Comparison of ENCODE assay signal across 9 cellular contexts in the genomic region with DNA sequence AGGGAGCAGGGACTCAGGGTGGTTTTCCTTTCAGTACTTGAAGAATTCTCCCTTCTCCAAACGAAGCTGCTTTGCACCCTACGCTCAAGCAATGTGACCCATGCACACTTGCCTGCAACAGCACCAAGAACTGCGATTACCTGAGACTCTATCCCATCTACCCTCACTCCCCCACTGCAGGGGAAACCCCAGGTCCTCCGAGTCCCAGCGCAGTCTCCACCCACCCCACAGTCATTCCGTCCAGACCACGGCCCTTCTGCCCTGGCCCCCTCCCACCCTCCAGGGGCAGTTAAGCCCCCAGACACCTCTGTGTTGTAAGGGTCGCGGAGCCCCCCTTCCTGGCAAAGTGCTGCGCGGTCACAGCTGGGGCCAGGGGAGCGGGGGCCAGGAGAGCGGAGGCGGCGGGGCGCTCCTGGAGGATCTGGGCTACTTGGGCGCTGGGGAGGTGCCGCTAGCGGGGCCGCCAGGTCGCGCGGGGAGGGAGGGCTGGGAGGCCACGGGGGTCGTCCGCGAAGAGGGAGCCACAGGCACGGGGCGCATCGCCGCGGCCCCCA. TPM values are rescaled to one million over a fixed set of nuclear protein-coding genes. Genes with fewer than 3 reads are reported as not detected.
DNase-seq lines count a peak whose midpoint lies in the region; ATAC-seq, FAIRE-seq and TF ChIP-seq lines count a peak whose summit lies in the region.
"Not testable (repeated sequence)": the region's sequence is repeated elsewhere in the genome, so short reads cannot be mapped to it uniquely, and the experiment has no call there.
"Had no signal": no experiment of that assay in that cellular context is flagged by ENCODE, and none has a peak within 500 bp of the region (broad histone marks: within the 10 kb centered on the region; RNA-seq: fewer than 3 reads in every experiment).

No MANE protein-coding gene starts in this region.

- WGBS in H1 (ENCODE audit: extremely low coverage in 1 of 2, insufficient coverage in 1 of 2, insufficient read length in 1 of 2, insufficient replicate concordance in 2 of 2, low coverage in 1 of 2, low lambda C conversion rate in 2 of 2, missing lambda C conversion rate in 1 of 2), 2 experiments: 9% methylated on average over 7 of the region's 32 CpGs; no CpG with 5 or more reads in 1 of the 2 experiments
- 2 to 7% methylated on average over 3 to 6 of the region's 32 CpGs for WGBS in upper lobe of left lung, 2 donors

- not testable (repeated sequence) for H3K36me3 ChIP-seq in H1 (ENCODE audit: control insufficient read depth in 2 of 4, insufficient read depth in 4 of 4, low read length in 3 of 4); kidney epithelial cell (ENCODE audit: control insufficient read depth, insufficient read depth, low read length); parathyroid adenoma (ENCODE audit: control insufficient read depth, insufficient read depth, low read length); upper lobe of left lung

- H3K4me3 ChIP-seq in LNCaP clone FGC (ENCODE audit: low read depth, low read length) (peak overlapping the region; percentile 52), H1 (ENCODE audit: extremely low read depth in 1 of 4, insufficient read depth in 2 of 4, low read depth in 3 of 4, low read length in 4 of 4) (peak overlapping the region; percentile 47 to 65 (median 59)), kidney epithelial cell (ENCODE audit: low read depth, low read length) (peak overlapping the region; percentile 23), parathyroid adenoma (ENCODE audit: low read depth, low read length) (peak overlapping the region; percentile 49), upper lobe of left lung (peak overlapping the region; percentile 52 to 68 (median 58))

- not testable (repeated sequence) for H3K4me1 ChIP-seq in H1 (replicated peaks in 1 of 4; ENCODE audit: control insufficient read depth in 3 of 4, insufficient read depth in 4 of 4, low read length in 3 of 4); parathyroid adenoma
- H3K4me1 ChIP-seq in upper lobe of left lung: peaks cover 8 to 16% (median 9%) of the 10 kb centered on the region in 4 donors

- not testable (repeated sequence) for H2AFZ ChIP-seq in H1 (ENCODE audit: low read length)
- peak overlapping the region; percentile 79 for H2AFZ ChIP-seq in parathyroid adenoma

- not testable (repeated sequence) for H2BK5ac ChIP-seq in H1 (ENCODE audit: low read depth, low read length)

- H3K56ac ChIP-seq in H1 (replicated peaks; ENCODE audit: insufficient read length, low read depth, low read length): not testable (repeated sequence)

- H4K20me1 ChIP-seq in H1 (replicated peaks in 1 of 2; ENCODE audit: control insufficient read depth in 1 of 2, insufficient read depth in 2 of 2, low read length in 2 of 2): not testable (repeated sequence)

- H4K5ac ChIP-seq in H1 (ENCODE audit: insufficient read length, low read depth, low read length): not testable (repeated sequence)

- not testable (repeated sequence) for H3K9me3 ChIP-seq in H1 (ENCODE audit: insufficient read depth in 2 of 2, low read depth in 1 of 2, low read length in 1 of 2); parathyroid adenoma (ENCODE audit: control insufficient read depth, low read length); upper lobe of left lung

- DNase-seq in LNCaP clone FGC (ENCODE audit: low read depth); activated T-cell treated with anti-CD3 and anti-CD28 coated beads, Interleukin-2, amount 50 U/mL, for 24 hours; kidney epithelial cell (ENCODE audit: low read depth); upper lobe of left lung: not testable (repeated sequence)
- peak in 1 of 2 experiments; percentile 56 for DNase-seq in H1 (ENCODE audit: low read depth in 1 of 2, low spot score in 2 of 2)

- H4K91ac ChIP-seq in H1 (replicated peaks; ENCODE audit: insufficient read length, low read length): not testable (repeated sequence)

- POLR2A ChIA-PET in H1 (lab: Charles Lee; ENCODE audit: partially characterized antibody): not testable (repeated sequence)

- peak overlapping the region; percentile 50 for H3K27ac Mint-ChIP-seq in activated T-cell treated with anti-CD3 and anti-CD28 coated beads, Interleukin-2, amount 50 U/mL, for 24 hours

- not testable (repeated sequence) for H2BK12ac ChIP-seq in H1 (ENCODE audit: low read depth, low read length)

- H3K79me1 ChIP-seq in H1 (ENCODE audit: low read depth, low read length): not testable (repeated sequence)

- not testable (repeated sequence) for H2BK120ac ChIP-seq in H1 (replicated peaks; ENCODE audit: low read depth, low read length)

- H3K79me2 ChIP-seq in H1 (ENCODE audit: control insufficient read depth in 1 of 2, insufficient read depth in 2 of 2, low read length in 2 of 2); parathyroid adenoma: not testable (repeated sequence)

- peak; percentile 30 for ATAC-seq in GM18505 (IDR thresholded peaks at IDR 0.05; ENCODE audit: unreplicated experiment)
- peak; percentile 38 for ATAC-seq in HG02678 (IDR thresholded peaks at IDR 0.05; ENCODE audit: unreplicated experiment)
- peak; percentile 56 to 70 for ATAC-seq in upper lobe of left lung (ENCODE audit: low FRiP score in 2 of 2)

- H3K18ac ChIP-seq in H1 (ENCODE audit: extremely low read depth, low read length): not testable (repeated sequence)

- not testable (repeated sequence) for H3K36me3 Mint-ChIP-seq in activated T-cell treated with anti-CD3 and anti-CD28 coated beads, Interleukin-2, amount 50 U/mL, for 24 hours (ENCODE audit: low read depth)

- H3K27me3 ChIP-seq in H1 (replicated peaks in 1 of 4; ENCODE audit: control insufficient read depth in 3 of 4, extremely low read depth in 1 of 4, insufficient read depth in 3 of 4, low read length in 3 of 4): peaks cover 7 to 33% (median 25%) of the 10 kb centered on the region in 4 experiments
- peaks cover 15% of the 10 kb centered on the region for H3K27me3 ChIP-seq in kidney epithelial cell (ENCODE audit: control insufficient read depth, insufficient read depth, low read length)
- not testable (repeated sequence) for H3K27me3 ChIP-seq in parathyroid adenoma (ENCODE audit: control insufficient read depth, insufficient read depth, low read length); upper lobe of left lung

- H3K9ac ChIP-seq in H1 (replicated peaks in 1 of 4; ENCODE audit: extremely low read depth in 1 of 4, low read depth in 3 of 4, low read length in 3 of 4): peak overlapping the region in 1 of 4 experiments; percentile 37; a peak in 1 of 7 replicates
- not testable (repeated sequence) for H3K9ac ChIP-seq in parathyroid adenoma

- H3K23ac ChIP-seq in H1 (ENCODE audit: insufficient read length): not testable (repeated sequence)

- not testable (repeated sequence) for TF ChIP-seq RAD21 in H1 (IDR thresholded peaks at IDR 0.05 in 1 of 2, conservative IDR thresholded peaks at IDR 0.05 in 1 of 2; ENCODE audit: low read depth in 2 of 2, low read length in 2 of 2)

- H3K4me2 ChIP-seq in H1 (ENCODE audit: insufficient read depth in 1 of 2, low read depth in 2 of 2, low read length in 2 of 2): peak overlapping the region; percentile 92 to 100
- H3K4me2 ChIP-seq in parathyroid adenoma (ENCODE audit: low read length): peak overlapping the region; percentile 93

- H2BK20ac ChIP-seq in H1 (ENCODE audit: low read length): not testable (repeated sequence)

- H3K27ac ChIP-seq in H1 (ENCODE audit: low read depth, low read length); parathyroid adenoma: not testable (repeated sequence)
- H3K27ac ChIP-seq in upper lobe of left lung: peak overlapping the region in 1 of 4 donors; percentile 85

- TF ChIP-seq POLR2A in GM18505 (IDR thresholded peaks at IDR 0.05; ENCODE audit: borderline replicate concordance, extremely low read depth, insufficient read depth, insufficient read length); H1 (IDR thresholded peaks at IDR 0.05; ENCODE audit: control extremely low read depth in 1 of 2, low read depth in 2 of 2, low read length in 2 of 2); upper lobe of left lung (IDR thresholded peaks at IDR 0.05): not testable (repeated sequence)

- TF ChIP-seq EP300 in H1 (IDR thresholded peaks at IDR 0.05; ENCODE audit: borderline replicate concordance in 1 of 2, low read depth in 2 of 2, low read length in 2 of 2); upper lobe of left lung (IDR thresholded peaks at IDR 0.05): not testable (repeated sequence)

- H3K4ac ChIP-seq in H1 (replicated peaks; ENCODE audit: insufficient read length, low read depth, low read length): not testable (repeated sequence)

- not testable (repeated sequence) for H3K14ac ChIP-seq in H1 (ENCODE audit: insufficient read length)

- H2AK5ac ChIP-seq in H1 (ENCODE audit: low read depth, low read length): not testable (repeated sequence)

- FAIRE-seq in H1 (lab: Jason Lieb, UNC): not testable (repeated sequence)

- TF ChIP-seq CTCF in LNCaP clone FGC (IDR thresholded peaks at IDR 0.05; ENCODE audit: control insufficient read depth, extremely low read depth, insufficient read depth); H1 (IDR thresholded peaks at IDR 0.05; ENCODE audit: control extremely low read depth in 1 of 3, insufficient read depth in 1 of 3, low read depth in 1 of 3, low read length in 3 of 3); kidney epithelial cell (IDR thresholded peaks at IDR 0.05; ENCODE audit: insufficient read depth, low read length, poor library complexity, severe bottlenecking); parathyroid adenoma (IDR thresholded peaks at IDR 0.05); upper lobe of left lung (IDR thresholded peaks at IDR 0.05): not testable (repeated sequence)

- peaks cover 15% of the 10 kb centered on the region for H3K4me1 Mint-ChIP-seq in activated T-cell treated with anti-CD3 and anti-CD28 coated beads, Interleukin-2, amount 50 U/mL, for 24 hours (ENCODE audit: low read depth)

- not testable (repeated sequence) for H3K27me3 Mint-ChIP-seq in activated T-cell treated with anti-CD3 and anti-CD28 coated beads, Interleukin-2, amount 50 U/mL, for 24 hours

- H3K9me3 Mint-ChIP-seq in activated T-cell treated with anti-CD3 and anti-CD28 coated beads, Interleukin-2, amount 50 U/mL, for 24 hours: not testable (repeated sequence)

- not testable (repeated sequence) for H2BK15ac ChIP-seq in H1 (ENCODE audit: low read length)

- H3K23me2 ChIP-seq in H1 (ENCODE audit: low read depth, low read length): not testable (repeated sequence)

- H3K4me3 Mint-ChIP-seq in activated T-cell treated with anti-CD3 and anti-CD28 coated beads, Interleukin-2, amount 50 U/mL, for 24 hours: peak overlapping the region; percentile 74

- not testable (repeated sequence) for H4K8ac ChIP-seq in H1 (ENCODE audit: extremely low read depth, insufficient read depth, low read length)

- CTCF ChIA-PET in H1 (lab: Charles Lee; ENCODE audit: partially characterized antibody): not testable (repeated sequence)

RNA-seq across cellular contexts. Expression of a gene that starts 59.9 kb away (rescaled TPM):
- not detected in 2 replicates for total RNA-seq in H1 (2021; fragmentation: NEBNext Ultra II Directional; extraction: Animal tissue kit (Norgen Biotek cat#: 25700))
- polyA plus RNA-seq in H1 (2011; rRNA removed): not detected in 2 replicates
- polyA plus RNA-seq in H1 (2011; cell fraction: cytosol; rRNA removed): not detected
- not detected for polyA plus RNA-seq in H1 (2011; cell fraction: nucleus; rRNA removed)
- not detected in 4 replicates for polyA plus RNA-seq in H1 (2012, experiment 1 of 2)
- polyA plus RNA-seq in H1 (2012, experiment 2 of 2): not detected
- not detected for polyA plus RNA-seq in H1 (2013, experiment 1 of 2)
- not detected for polyA plus RNA-seq in H1 (2013, experiment 2 of 2)
- not detected in 2 replicates for polyA minus RNA-seq in H1 (2011; rRNA and poly(A)+ RNA removed)
- not detected for polyA minus RNA-seq in H1 (2011; cell fraction: cytosol; rRNA and poly(A)+ RNA removed)
- not detected for polyA minus RNA-seq in H1 (2011; cell fraction: nucleus; rRNA and poly(A)+ RNA removed)
- not detected in 2 replicates for total RNA-seq in kidney epithelial cell
- 1 to 10 TPM in 1 of 6 donors, not detected in 5; 7.8 TPM for total RNA-seq in upper lobe of left lung
- total RNA-seq: HT1080 had no signal
